ENCODE assay signal across 21 cellular contexts in the genomic region with DNA sequence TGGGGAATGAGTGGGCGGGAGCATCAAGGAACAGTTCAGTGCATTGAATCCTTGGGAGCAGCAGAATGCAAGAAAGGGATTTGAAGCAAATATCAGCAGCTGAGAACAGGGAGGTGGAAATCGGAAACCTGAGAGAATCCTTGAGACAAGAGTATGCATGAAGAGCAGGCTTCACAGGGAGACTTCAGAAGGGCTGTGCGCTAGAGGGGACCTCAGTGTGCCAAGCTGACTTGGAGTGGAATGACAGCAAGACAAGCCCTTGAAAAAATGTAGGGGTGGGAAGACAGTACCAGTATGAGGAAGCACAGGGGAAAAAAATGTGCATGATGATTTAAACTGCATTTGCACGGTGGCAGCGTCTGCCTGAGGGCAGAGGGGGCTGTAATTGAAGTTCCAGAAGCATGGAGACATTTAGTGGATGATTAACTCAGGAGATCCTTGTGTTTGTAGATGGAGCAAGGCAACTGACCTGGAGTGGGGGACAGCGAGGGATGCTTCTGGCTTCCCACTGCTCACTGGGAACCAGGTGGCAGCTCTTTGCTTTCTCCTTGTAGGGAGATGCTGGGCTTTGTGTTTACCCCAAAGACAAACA.
DNase-seq lines count a peak whose midpoint lies in the region; ATAC-seq, FAIRE-seq and TF ChIP-seq lines count a peak whose summit lies in the region.
"Had no signal": no experiment of that assay in that cellular context is flagged by ENCODE, and none has a peak within 500 bp of the region (broad histone marks: within the 10 kb centered on the region; RNA-seq: fewer than 3 reads in every experiment).

No MANE protein-coding gene starts in this region.

- POLR2A ChIA-PET in HepG2 (lab: Yijun Ruan, JAX), result no interaction called here

- H3K27me3 ChIP-seq in HepG2 (ENCODE audit: control insufficient read depth in 1 of 2, insufficient read depth in 2 of 2, low read length in 2 of 2) (peaks cover 1 to 7% of the 10 kb centered on the region in 2 experiments; a peak in 2 of 5 replicates), right lobe of liver (no peaks in the 10 kb centered on the region), bronchial epithelial cell (ENCODE audit: control insufficient read depth, insufficient read depth, low read length) (no peaks in the 10 kb centered on the region), lower lobe of right lung (ENCODE audit: low read depth) (no peaks in the 10 kb centered on the region)
- H3K27me3 ChIP-seq: BLaER1 had no signal

- H3K4me1 ChIP-seq in HepG2 (ENCODE audit: insufficient read depth, low read length) (no peaks in the 10 kb centered on the region), right lobe of liver (no peaks in the 10 kb centered on the region), lower lobe of right lung (no peaks in the 10 kb centered on the region)
- H3K4me1 ChIP-seq: BLaER1 had no signal

- H3K9me3 ChIP-seq in HepG2 (ENCODE audit: low read length) (no peaks in the 10 kb centered on the region), right lobe of liver (no peaks in the 10 kb centered on the region), lower lobe of right lung (no peaks in the 10 kb centered on the region)

- H3K36me3 ChIP-seq in HepG2 (replicated peaks in 1 of 2; ENCODE audit: control insufficient read depth in 1 of 2, insufficient read depth in 2 of 2, low read length in 2 of 2) (no peaks in the 10 kb centered on the region), right lobe of liver (no peaks in the 10 kb centered on the region), bronchial epithelial cell (ENCODE audit: control insufficient read depth, insufficient read depth, low read length) (no peaks in the 10 kb centered on the region), lower lobe of right lung (no peaks in the 10 kb centered on the region)
- H3K36me3 ChIP-seq: BLaER1 had no signal

- H3K4me3 ChIP-seq in HepG2 (replicated peaks in 1 of 3; ENCODE audit: insufficient read depth in 1 of 3, low read depth in 2 of 3, low read length in 3 of 3) (no peak overlapping the region), right lobe of liver (no peak overlapping the region), bronchial epithelial cell (ENCODE audit: low read depth, low read length) (no peak overlapping the region), lower lobe of right lung (no peak overlapping the region)
- H3K4me3 ChIP-seq: BLaER1, K562 had no signal

- H3K36me3 Mint-ChIP-seq in type B pancreatic cell, result no peaks in the 10 kb centered on the region

- TF ChIP-seq RAD21 in HepG2 (CRISPR knock-in tag; IDR thresholded peaks at IDR 0.05), result no peak

- no TSS peak for BruUV-seq in HepG2 (replicated peaks; lab: Mats Ljungman, UMichigan)

- WGBS in HepG2 (ENCODE audit: low lambda C conversion rate), result 16% methylated on average over 6 of the region's 6 CpGs
- 36% methylated on average over 6 of the region's 6 CpGs for WGBS in right lobe of liver (ENCODE audit: insufficient coverage, low coverage, low lambda C conversion rate, missing lambda C conversion rate)

- H3K79me2 ChIP-seq in HepG2 (ENCODE audit: insufficient read depth, low read length), result no peaks in the 10 kb centered on the region

- H3K27ac Mint-ChIP-seq in type B pancreatic cell, result peak overlapping the region; percentile 47
- H3K27ac Mint-ChIP-seq: CD4-positive, alpha-beta T cell had no signal

- H3K4me3 Mint-ChIP-seq in type B pancreatic cell, result peak overlapping the region; percentile 12
- H3K4me3 Mint-ChIP-seq: CD4-positive, alpha-beta T cell had no signal

- no peak for TF ChIP-seq EP300 in HepG2 (IDR thresholded peaks at IDR 0.05; ENCODE audit: low read depth in 2 of 2, low read length in 2 of 2)
- no peak for TF ChIP-seq EP300 in HepG2 (CRISPR knock-in tag; IDR thresholded peaks at IDR 0.05; ENCODE audit: borderline replicate concordance)

- in situ Hi-C loops in HepG2 (cut with HindIII; ENCODE audit: extremely low pct_ligation_motif_present, low pct_unique_long_range_greater_than_20kb), result no loop called here

- DNase-seq in HepG2 (ENCODE audit: low spot score) (no peak), right lobe of liver (no peak), bronchial epithelial cell (ENCODE audit: low read depth) (no peak), lower lobe of right lung (no peak), type B pancreatic cell (ENCODE audit: extremely low spot score, unreplicated experiment) (no peak), NCI-H345 (lab: John Stamatoyannopoulos, UW) (no peak), left cardiac atrium (no peak), ecto neural progenitor cell (ENCODE audit: low spot score) (no peak)
- DNase-seq: CD4-positive, alpha-beta T cell; Kasumi-1; NCI-H1092 treated with DMSO at 0.1 percent for 48 hours; NCI-H1436; NCI-H2227 treated with DMSO at 0.1 percent for 48 hours; NCI-H510A; NCI-H69; SHP77 had no signal

- intact Hi-C loops in HepG2 (cut with micrococcal nuclease; ENCODE audit: unreplicated experiment) (no loop called here), right lobe of liver (cut with DNase I) (no loop called here), lower lobe of right lung (cut with DNase I) (no loop called here), left cardiac atrium (cut with DNase I) (no loop called here)

- ATAC-seq in HepG2, result peak; percentile 55; the same call in 2 of the 3 replicates
- no peak for ATAC-seq in right lobe of liver
- peak; percentile 18 to 53 for ATAC-seq in lower lobe of right lung
- ATAC-seq in left cardiac atrium, result no peak
- ATAC-seq: HCT116, K562 had no signal

- no peak overlapping the region for H3K9ac ChIP-seq in HepG2 (ENCODE audit: insufficient read depth, low read depth, low read length)
- H3K9ac ChIP-seq: BLaER1 had no signal

- no peak for TF ChIP-seq POLR2A in HepG2 (IDR thresholded peaks at IDR 0.05; ENCODE audit: insufficient read depth in 1 of 2, low read depth in 2 of 2, low read length in 2 of 2)
- no peak for TF ChIP-seq POLR2A in right lobe of liver (IDR thresholded peaks at IDR 0.05)

- H2AFZ ChIP-seq in HepG2 (ENCODE audit: low read length), result no peak overlapping the region

- H3K4me1 Mint-ChIP-seq in type B pancreatic cell (ENCODE audit: unreplicated experiment), result peaks cover 11% of the 10 kb centered on the region

- H3K4me2 ChIP-seq in HepG2 (ENCODE audit: low read depth, low read length), result no peak overlapping the region
- H3K4me2 ChIP-seq: BLaER1 had no signal

- CTCF ChIA-PET in HepG2 (lab: Yijun Ruan, JAX; ENCODE audit: low intra/inter-chr PET ratio, low total read pairs), result no interaction called here

- TF ChIP-seq CTCF in HepG2 (CRISPR knock-in tag; IDR thresholded peaks at IDR 0.05) (no peak), right lobe of liver (IDR thresholded peaks at IDR 0.05) (no peak), bronchial epithelial cell (IDR thresholded peaks at IDR 0.05; ENCODE audit: insufficient read depth, low read length, severe bottlenecking) (no peak), lower lobe of right lung (IDR thresholded peaks at IDR 0.05) (no peak), type B pancreatic cell (conservative IDR thresholded peaks at IDR 0.05) (no peak)

- peaks cover 7% of the 10 kb centered on the region for H3K27me3 Mint-ChIP-seq in type B pancreatic cell

- FAIRE-seq in HepG2 (lab: Jason Lieb, UNC) (no peak), bronchial epithelial cell (lab: Jason Lieb, UNC) (peak; percentile 68)
- FAIRE-seq: GM19239, K562 had no signal

- no peaks in the 10 kb centered on the region for H3K9me3 Mint-ChIP-seq in type B pancreatic cell
- H3K9me3 Mint-ChIP-seq: CD4-positive, alpha-beta T cell had no signal

- H4K20me1 ChIP-seq in HepG2 (ENCODE audit: insufficient read depth, low read length), result no peaks in the 10 kb centered on the region
- H4K20me1 ChIP-seq: BLaER1 had no signal

- H3K27ac ChIP-seq in HepG2 (ENCODE audit: extremely low read length, insufficient read depth, low read length) (no peak overlapping the region), right lobe of liver (no peak overlapping the region), lower lobe of right lung (no peak overlapping the region)
- H3K27ac ChIP-seq: BLaER1, RWPE1 had no signal

TF ChIP-seq in HepG2, 621 proteins besides CTCF, POLR2A, EP300 and RAD21 (continues in another document):
- no peak for TF ChIP-seq ZNF562 (CRISPR knock-in tag; IDR thresholded peaks at IDR 0.05; ENCODE audit: borderline replicate concordance)
- TF ChIP-seq AHR (CRISPR knock-in tag; IDR thresholded peaks at IDR 0.05), result no peak

Comparison
In these comparisons a context has a peak if more than half of its experiments do, and no peak if none do; other contexts are left out.
1. ATAC-seq: peak in HepG2 (single experiment) and lower lobe of right lung (2 of 2); none in right lobe of liver (0 of 4) and left cardiac atrium (0 of 2).